1 cellular context compared by ENCODE assay signal in the genomic region with DNA sequence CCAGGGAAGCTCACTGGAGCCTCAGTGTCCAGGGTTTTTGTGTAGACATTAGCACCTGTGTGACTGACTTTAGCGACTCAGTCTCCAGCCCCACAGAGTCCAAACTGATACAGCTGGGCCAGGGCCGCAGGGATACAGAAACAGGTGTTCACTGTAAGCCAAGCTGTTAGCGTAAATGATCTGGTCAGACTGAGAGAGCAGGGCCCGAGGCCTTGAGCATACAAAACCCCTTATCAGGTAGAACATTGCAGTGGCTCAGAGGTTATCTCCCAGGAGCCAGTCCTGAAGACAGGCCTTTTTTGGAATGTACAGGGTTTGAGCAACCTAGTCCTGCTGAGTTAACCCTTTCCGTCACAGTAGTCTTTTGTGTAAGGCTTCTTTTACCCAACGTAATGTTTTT.
TF ChIP-seq lines count a peak whose summit lies in the region.

No MANE protein-coding gene starts in this region.

TF ChIP-seq in K562, 482 proteins besides CTCF, POLR2A, EP300 and RAD21 (continued from another document and continues in another):
- TF ChIP-seq, protein P1, sequence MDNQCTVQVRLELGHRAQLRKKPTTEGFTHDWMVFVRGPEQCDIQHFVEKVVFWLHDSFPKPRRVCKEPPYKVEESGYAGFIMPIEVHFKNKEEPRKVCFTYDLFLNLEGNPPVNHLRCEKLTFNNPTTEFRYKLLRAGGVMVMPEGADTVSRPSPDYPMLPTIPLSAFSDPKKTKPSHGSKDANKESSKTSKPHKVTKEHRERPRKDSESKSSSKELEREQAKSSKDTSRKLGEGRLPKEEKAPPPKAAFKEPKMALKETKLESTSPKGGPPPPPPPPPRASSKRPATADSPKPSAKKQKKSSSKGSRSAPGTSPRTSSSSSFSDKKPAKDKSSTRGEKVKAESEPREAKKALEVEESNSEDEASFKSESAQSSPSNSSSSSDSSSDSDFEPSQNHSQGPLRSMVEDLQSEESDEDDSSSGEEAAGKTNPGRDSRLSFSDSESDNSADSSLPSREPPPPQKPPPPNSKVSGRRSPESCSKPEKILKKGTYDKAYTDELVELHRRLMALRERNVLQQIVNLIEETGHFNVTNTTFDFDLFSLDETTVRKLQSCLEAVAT (IDR thresholded peaks at IDR 0.05) = no peak
- no peak for TF ChIP-seq HMG20B (CRISPR knock-in tag; IDR thresholded peaks at IDR 0.05)
- TF ChIP-seq NCOR1 (IDR thresholded peaks at IDR 0.05) = peak; percentile 90
- TF ChIP-seq PHF21A (IDR thresholded peaks at IDR 0.05; ENCODE audit: borderline replicate concordance, low read depth) = no peak
- TF ChIP-seq, protein P2, sequence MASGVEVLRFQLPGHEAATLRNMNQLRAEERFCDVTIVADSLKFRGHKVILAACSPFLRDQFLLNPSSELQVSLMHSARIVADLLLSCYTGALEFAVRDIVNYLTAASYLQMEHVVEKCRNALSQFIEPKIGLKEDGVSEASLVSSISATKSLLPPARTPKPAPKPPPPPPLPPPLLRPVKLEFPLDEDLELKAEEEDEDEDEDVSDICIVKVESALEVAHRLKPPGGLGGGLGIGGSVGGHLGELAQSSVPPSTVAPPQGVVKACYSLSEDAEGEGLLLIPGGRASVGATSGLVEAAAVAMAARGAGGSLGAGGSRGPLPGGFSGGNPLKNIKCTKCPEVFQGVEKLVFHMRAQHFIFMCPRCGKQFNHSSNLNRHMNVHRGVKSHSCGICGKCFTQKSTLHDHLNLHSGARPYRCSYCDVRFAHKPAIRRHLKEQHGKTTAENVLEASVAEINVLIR (CRISPR knock-in tag; IDR thresholded peaks at IDR 0.05) = no peak
- TF ChIP-seq, protein P3, sequence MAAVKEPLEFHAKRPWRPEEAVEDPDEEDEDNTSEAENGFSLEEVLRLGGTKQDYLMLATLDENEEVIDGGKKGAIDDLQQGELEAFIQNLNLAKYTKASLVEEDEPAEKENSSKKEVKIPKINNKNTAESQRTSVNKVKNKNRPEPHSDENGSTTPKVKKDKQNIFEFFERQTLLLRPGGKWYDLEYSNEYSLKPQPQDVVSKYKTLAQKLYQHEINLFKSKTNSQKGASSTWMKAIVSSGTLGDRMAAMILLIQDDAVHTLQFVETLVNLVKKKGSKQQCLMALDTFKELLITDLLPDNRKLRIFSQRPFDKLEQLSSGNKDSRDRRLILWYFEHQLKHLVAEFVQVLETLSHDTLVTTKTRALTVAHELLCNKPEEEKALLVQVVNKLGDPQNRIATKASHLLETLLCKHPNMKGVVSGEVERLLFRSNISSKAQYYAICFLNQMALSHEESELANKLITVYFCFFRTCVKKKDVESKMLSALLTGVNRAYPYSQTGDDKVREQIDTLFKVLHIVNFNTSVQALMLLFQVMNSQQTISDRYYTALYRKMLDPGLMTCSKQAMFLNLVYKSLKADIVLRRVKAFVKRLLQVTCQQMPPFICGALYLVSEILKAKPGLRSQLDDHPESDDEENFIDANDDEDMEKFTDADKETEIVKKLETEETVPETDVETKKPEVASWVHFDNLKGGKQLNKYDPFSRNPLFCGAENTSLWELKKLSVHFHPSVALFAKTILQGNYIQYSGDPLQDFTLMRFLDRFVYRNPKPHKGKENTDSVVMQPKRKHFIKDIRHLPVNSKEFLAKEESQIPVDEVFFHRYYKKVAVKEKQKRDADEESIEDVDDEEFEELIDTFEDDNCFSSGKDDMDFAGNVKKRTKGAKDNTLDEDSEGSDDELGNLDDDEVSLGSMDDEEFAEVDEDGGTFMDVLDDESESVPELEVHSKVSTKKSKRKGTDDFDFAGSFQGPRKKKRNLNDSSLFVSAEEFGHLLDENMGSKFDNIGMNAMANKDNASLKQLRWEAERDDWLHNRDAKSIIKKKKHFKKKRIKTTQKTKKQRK (IDR thresholded peaks at IDR 0.05; ENCODE audit: borderline replicate concordance, low read depth, low read length) = no peak
- TF ChIP-seq, protein P4, sequence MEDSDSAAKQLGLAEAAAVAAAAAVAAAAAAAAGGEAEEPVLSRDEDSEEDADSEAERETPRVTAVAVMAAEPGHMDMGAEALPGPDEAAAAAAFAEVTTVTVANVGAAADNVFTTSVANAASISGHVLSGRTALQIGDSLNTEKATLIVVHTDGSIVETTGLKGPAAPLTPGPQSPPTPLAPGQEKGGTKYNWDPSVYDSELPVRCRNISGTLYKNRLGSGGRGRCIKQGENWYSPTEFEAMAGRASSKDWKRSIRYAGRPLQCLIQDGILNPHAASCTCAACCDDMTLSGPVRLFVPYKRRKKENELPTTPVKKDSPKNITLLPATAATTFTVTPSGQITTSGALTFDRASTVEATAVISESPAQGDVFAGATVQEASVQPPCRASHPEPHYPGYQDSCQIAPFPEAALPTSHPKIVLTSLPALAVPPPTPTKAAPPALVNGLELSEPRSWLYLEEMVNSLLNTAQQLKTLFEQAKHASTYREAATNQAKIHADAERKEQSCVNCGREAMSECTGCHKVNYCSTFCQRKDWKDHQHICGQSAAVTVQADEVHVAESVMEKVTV (CRISPR knock-in tag; IDR thresholded peaks at IDR 0.05) = no peak
- TF ChIP-seq TBL1XR1 (IDR thresholded peaks at IDR 0.05; ENCODE audit: low read length in 2 of 2) = peak; percentile 74 to 82; a peak in 3 of 4 replicates
- TF ChIP-seq ESRRA (IDR thresholded peaks at IDR 0.05; ENCODE audit: borderline replicate concordance, low read depth) = no peak
- no peak for TF ChIP-seq PCBP2 (IDR thresholded peaks at IDR 0.05; ENCODE audit: low read depth, low read length, poor library complexity, severe bottlenecking)
- TF ChIP-seq, protein P5, sequence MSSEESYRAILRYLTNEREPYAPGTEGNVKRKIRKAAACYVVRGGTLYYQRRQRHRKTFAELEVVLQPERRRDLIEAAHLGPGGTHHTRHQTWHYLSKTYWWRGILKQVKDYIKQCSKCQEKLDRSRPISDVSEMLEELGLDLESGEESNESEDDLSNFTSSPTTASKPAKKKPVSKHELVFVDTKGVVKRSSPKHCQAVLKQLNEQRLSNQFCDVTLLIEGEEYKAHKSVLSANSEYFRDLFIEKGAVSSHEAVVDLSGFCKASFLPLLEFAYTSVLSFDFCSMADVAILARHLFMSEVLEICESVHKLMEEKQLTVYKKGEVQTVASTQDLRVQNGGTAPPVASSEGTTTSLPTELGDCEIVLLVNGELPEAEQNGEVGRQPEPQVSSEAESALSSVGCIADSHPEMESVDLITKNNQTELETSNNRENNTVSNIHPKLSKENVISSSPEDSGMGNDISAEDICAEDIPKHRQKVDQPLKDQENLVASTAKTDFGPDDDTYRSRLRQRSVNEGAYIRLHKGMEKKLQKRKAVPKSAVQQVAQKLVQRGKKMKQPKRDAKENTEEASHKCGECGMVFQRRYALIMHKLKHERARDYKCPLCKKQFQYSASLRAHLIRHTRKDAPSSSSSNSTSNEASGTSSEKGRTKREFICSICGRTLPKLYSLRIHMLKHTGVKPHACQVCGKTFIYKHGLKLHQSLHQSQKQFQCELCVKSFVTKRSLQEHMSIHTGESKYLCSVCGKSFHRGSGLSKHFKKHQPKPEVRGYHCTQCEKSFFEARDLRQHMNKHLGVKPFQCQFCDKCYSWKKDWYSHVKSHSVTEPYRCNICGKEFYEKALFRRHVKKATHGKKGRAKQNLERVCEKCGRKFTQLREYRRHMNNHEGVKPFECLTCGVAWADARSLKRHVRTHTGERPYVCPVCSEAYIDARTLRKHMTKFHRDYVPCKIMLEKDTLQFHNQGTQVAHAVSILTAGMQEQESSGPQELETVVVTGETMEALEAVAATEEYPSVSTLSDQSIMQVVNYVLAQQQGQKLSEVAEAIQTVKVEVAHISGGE (CRISPR knock-in tag; IDR thresholded peaks at IDR 0.05) = no peak
- no peak for TF ChIP-seq ZNF668 (CRISPR knock-in tag; IDR thresholded peaks at IDR 0.05)
- no peak for TF ChIP-seq LEF1 (IDR thresholded peaks at IDR 0.05)
- TF ChIP-seq, protein P6, sequence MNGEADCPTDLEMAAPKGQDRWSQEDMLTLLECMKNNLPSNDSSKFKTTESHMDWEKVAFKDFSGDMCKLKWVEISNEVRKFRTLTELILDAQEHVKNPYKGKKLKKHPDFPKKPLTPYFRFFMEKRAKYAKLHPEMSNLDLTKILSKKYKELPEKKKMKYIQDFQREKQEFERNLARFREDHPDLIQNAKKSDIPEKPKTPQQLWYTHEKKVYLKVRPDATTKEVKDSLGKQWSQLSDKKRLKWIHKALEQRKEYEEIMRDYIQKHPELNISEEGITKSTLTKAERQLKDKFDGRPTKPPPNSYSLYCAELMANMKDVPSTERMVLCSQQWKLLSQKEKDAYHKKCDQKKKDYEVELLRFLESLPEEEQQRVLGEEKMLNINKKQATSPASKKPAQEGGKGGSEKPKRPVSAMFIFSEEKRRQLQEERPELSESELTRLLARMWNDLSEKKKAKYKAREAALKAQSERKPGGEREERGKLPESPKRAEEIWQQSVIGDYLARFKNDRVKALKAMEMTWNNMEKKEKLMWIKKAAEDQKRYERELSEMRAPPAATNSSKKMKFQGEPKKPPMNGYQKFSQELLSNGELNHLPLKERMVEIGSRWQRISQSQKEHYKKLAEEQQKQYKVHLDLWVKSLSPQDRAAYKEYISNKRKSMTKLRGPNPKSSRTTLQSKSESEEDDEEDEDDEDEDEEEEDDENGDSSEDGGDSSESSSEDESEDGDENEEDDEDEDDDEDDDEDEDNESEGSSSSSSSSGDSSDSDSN (IDR thresholded peaks at IDR 0.05; ENCODE audit: borderline replicate concordance in 1 of 2, low read depth in 2 of 2, low read length in 2 of 2) = no peak
- TF ChIP-seq TEAD4 (IDR thresholded peaks at IDR 0.05; ENCODE audit: low read length) = peak; percentile 92
- no peak for TF ChIP-seq TEAD4 (CRISPR knock-in tag; IDR thresholded peaks at IDR 0.05; ENCODE audit: borderline replicate concordance)
- peak; percentile 58; the same call in 1 of the 2 replicates for TF ChIP-seq POLR2AphosphoS5 (IDR thresholded peaks at IDR 0.05; ENCODE audit: control insufficient read depth, insufficient read depth, low read depth, low read length)
- TF ChIP-seq, protein P7, sequence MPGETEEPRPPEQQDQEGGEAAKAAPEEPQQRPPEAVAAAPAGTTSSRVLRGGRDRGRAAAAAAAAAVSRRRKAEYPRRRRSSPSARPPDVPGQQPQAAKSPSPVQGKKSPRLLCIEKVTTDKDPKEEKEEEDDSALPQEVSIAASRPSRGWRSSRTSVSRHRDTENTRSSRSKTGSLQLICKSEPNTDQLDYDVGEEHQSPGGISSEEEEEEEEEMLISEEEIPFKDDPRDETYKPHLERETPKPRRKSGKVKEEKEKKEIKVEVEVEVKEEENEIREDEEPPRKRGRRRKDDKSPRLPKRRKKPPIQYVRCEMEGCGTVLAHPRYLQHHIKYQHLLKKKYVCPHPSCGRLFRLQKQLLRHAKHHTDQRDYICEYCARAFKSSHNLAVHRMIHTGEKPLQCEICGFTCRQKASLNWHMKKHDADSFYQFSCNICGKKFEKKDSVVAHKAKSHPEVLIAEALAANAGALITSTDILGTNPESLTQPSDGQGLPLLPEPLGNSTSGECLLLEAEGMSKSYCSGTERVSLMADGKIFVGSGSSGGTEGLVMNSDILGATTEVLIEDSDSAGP (CRISPR knock-in tag; IDR thresholded peaks at IDR 0.05) = no peak
- TF ChIP-seq FOXK2 (conservative IDR thresholded peaks at IDR 0.05 in 1 of 2, IDR thresholded peaks at IDR 0.05 in 1 of 2; ENCODE audit: low read depth in 2 of 2) = no peak
- peak; percentile 88 for TF ChIP-seq LCOR (CRISPR knock-in tag; IDR thresholded peaks at IDR 0.05)
- peak; percentile 95 for TF ChIP-seq TCF3 (CRISPR knock-in tag; IDR thresholded peaks at IDR 0.05)
- peak; percentile 95 for TF ChIP-seq CBFA2T3 (IDR thresholded peaks at IDR 0.05)
- TF ChIP-seq, protein P8, sequence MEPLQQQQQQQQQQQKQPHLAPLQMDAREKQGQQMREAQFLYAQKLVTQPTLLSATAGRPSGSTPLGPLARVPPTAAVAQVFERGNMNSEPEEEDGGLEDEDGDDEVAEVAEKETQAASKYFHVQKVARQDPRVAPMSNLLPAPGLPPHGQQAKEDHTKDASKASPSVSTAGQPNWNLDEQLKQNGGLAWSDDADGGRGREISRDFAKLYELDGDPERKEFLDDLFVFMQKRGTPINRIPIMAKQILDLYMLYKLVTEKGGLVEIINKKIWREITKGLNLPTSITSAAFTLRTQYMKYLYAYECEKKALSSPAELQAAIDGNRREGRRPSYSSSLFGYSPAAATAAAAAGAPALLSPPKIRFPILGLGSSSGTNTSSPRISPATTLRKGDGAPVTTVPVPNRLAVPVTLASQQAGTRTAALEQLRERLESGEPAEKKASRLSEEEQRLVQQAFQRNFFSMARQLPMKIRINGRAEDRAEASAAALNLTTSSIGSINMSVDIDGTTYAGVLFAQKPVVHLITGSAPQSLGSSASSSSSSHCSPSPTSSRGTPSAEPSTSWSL (CRISPR knock-in tag; IDR thresholded peaks at IDR 0.05; ENCODE audit: borderline replicate concordance) = no peak
- no peak for TF ChIP-seq SNRNP70 (optimal IDR thresholded peaks at IDR 0.05; ENCODE audit: low read depth, low read length)
- TF ChIP-seq GABPA (tag; conservative IDR thresholded peaks at IDR 0.05; ENCODE audit: low read depth) = no peak
- 0 out of 2 replicates have a peak, but pooled peaks have one; percentile 41 for TF ChIP-seq ZNF197 (CRISPR knock-in tag; IDR thresholded peaks at IDR 0.05; ENCODE audit: low read depth)
- TF ChIP-seq DPF2 (IDR thresholded peaks at IDR 0.05) = peak; percentile 80
- no peak for TF ChIP-seq HDAC2 (IDR thresholded peaks at IDR 0.05)
- TF ChIP-seq KAT2B (IDR thresholded peaks at IDR 0.05; ENCODE audit: low read depth, low read length) = no peak
- TF ChIP-seq RFX7 (CRISPR knock-in tag; IDR thresholded peaks at IDR 0.05) = no peak
- TF ChIP-seq, protein P9, sequence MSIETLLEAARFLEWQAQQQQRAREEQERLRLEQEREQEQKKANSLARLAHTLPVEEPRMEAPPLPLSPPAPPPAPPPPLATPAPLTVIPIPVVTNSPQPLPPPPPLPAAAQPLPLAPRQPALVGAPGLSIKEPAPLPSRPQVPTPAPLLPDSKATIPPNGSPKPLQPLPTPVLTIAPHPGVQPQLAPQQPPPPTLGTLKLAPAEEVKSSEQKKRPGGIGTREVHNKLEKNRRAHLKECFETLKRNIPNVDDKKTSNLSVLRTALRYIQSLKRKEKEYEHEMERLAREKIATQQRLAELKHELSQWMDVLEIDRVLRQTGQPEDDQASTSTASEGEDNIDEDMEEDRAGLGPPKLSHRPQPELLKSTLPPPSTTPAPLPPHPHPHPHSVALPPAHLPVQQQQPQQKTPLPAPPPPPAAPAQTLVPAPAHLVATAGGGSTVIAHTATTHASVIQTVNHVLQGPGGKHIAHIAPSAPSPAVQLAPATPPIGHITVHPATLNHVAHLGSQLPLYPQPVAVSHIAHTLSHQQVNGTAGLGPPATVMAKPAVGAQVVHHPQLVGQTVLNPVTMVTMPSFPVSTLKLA (conservative IDR thresholded peaks at IDR 0.05) = 0 out of 4 replicates have a peak, but pooled peaks of 1 of the 2 experiments have one; percentile 26
- TF ChIP-seq RCOR1 (IDR thresholded peaks at IDR 0.05; ENCODE audit: borderline replicate concordance in 1 of 2, low read depth in 2 of 2, low read length in 2 of 2) = peak in 1 of 2 experiments; percentile 66; a peak in 1 of 4 replicates
- TF ChIP-seq, protein P10, sequence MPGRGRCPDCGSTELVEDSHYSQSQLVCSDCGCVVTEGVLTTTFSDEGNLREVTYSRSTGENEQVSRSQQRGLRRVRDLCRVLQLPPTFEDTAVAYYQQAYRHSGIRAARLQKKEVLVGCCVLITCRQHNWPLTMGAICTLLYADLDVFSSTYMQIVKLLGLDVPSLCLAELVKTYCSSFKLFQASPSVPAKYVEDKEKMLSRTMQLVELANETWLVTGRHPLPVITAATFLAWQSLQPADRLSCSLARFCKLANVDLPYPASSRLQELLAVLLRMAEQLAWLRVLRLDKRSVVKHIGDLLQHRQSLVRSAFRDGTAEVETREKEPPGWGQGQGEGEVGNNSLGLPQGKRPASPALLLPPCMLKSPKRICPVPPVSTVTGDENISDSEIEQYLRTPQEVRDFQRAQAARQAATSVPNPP (IDR thresholded peaks at IDR 0.05; ENCODE audit: borderline replicate concordance, insufficient read depth, insufficient read length) = no peak
- no peak for TF ChIP-seq RAD51 (IDR thresholded peaks at IDR 0.05; ENCODE audit: borderline replicate concordance, low read depth)
- TF ChIP-seq NFIC (IDR thresholded peaks at IDR 0.05) = peak; percentile 79
- no peak for TF ChIP-seq NR3C1 (CRISPR knock-in tag; IDR thresholded peaks at IDR 0.05)
- peak; percentile 64; the same call in 1 of the 2 replicates for TF ChIP-seq L3MBTL2 (IDR thresholded peaks at IDR 0.05)
